22 cellular contexts compared by ENCODE assay signal in genomic region chr19:14021474-14021873, GRCh38. TPM values are rescaled to one million over a fixed set of nuclear protein-coding genes. Genes with fewer than 3 reads are reported as not detected.
DNase-seq lines count a peak whose midpoint lies in the region; ATAC-seq and TF ChIP-seq lines count a peak whose summit lies in the region.
"Had no signal": no experiment of that assay in that cellular context is flagged by ENCODE, and none has a peak within 500 bp of the region (broad histone marks: within the 10 kb centered on the region; RNA-seq: fewer than 3 reads in every experiment).

No MANE protein-coding gene starts in this region.

- intact Hi-C loops in activated CD4-positive, alpha-beta T cell treated with anti-CD3 and anti-CD28 coated beads for 36 hours (cut with DNase I, micrococcal nuclease), result no loop called here
- intact Hi-C loops in HCT116 (cut with micrococcal nuclease) (no loop called here), esophagus muscularis mucosa (cut with DNase I) (no loop called here)

- TF ChIP-seq EP300 in esophagus muscularis mucosa (IDR thresholded peaks at IDR 0.05), result no peak

- no peaks in the 10 kb centered on the region for H3K27me3 ChIP-seq in HCT116 (ENCODE audit: insufficient read depth, low read length)
- H3K27me3 ChIP-seq in esophagus muscularis mucosa, result peaks cover 0 to 1% (median 0%) of the 10 kb centered on the region in 4 donors
- H3K27me3 ChIP-seq: hepatocyte had no signal

- CTCF ChIA-PET in activated CD4-positive, alpha-beta T cell treated with anti-CD3 and anti-CD28 coated beads for 36 hours (lab: Charles Lee), result interaction anchor here (0.6 to 2.1 kb wide), 6 partner anchors 9 to 197 kb away, joined by 3 to 7 read pairs (median 4); partner anchors contain the start of genes IL27RA and RFX1
- CTCF ChIA-PET in HCT116 (lab: Charles Lee), result interaction anchor here (1.8 kb wide), 1 partner anchor 38 kb away, joined by 6 read pairs; no protein-coding TSS in a partner anchor

- peaks cover 10% of the 10 kb centered on the region for H3K4me1 Mint-ChIP-seq in activated CD4-positive, alpha-beta T cell treated with anti-CD3 and anti-CD28 coated beads for 36 hours
- H3K4me1 Mint-ChIP-seq in T-helper 17 cell, result peaks cover 2% of the 10 kb centered on the region

- no TSS peak for BruUV-seq in HCT116 (replicated peaks; lab: Mats Ljungman, UMichigan)

- H3K36me3 Mint-ChIP-seq in activated CD4-positive, alpha-beta T cell treated with anti-CD3 and anti-CD28 coated beads for 36 hours (ENCODE audit: low read depth), result no peaks in the 10 kb centered on the region
- H3K36me3 Mint-ChIP-seq in T-helper 17 cell (ENCODE audit: low read depth), result no peaks in the 10 kb centered on the region
- H3K36me3 Mint-ChIP-seq: CD8-positive, alpha-beta memory T cell had no signal

- TF ChIP-seq CTCF in HCT116 (IDR thresholded peaks at IDR 0.05 in 2 of 3, conservative IDR thresholded peaks at IDR 0.05 in 1 of 3; ENCODE audit: borderline replicate concordance in 1 of 3, insufficient read depth in 1 of 3, low read depth in 2 of 3, low read length in 2 of 3) (no peak), esophagus muscularis mucosa (IDR thresholded peaks at IDR 0.05) (no peak)

- H2AFZ ChIP-seq in HCT116 (ENCODE audit: low read depth, low read length, poor library complexity, severe bottlenecking), result peak overlapping the region; percentile 70
- H2AFZ ChIP-seq: hepatocyte had no signal

- peak; percentile 34 for DNase-seq in activated CD4-positive, alpha-beta T cell treated with anti-CD3 and anti-CD28 coated beads for 36 hours
- no peak for DNase-seq in activated CD4-positive, alpha-beta T cell treated with anti-CD3 and anti-CD28 coated beads for 48 hours
- DNase-seq in HCT116 (ENCODE audit: low read depth, low spot score), result no peak
- no peak for DNase-seq in T-helper 17 cell
- DNase-seq in myocyte (ENCODE audit: low read depth), result peak; percentile 10
- DNase-seq in medulla oblongata (ENCODE audit: extremely low spot score), result no peak
- DNase-seq in esophagus muscularis mucosa (ENCODE audit: extremely low spot score), result no peak
- DNase-seq: amygdala; CD8-positive, alpha-beta memory T cell; kidney glomerular epithelial cell; NCI-H2081 treated with DMSO at 0.1 percent for 48 hours; NCI-H774; stimulated activated CD4-positive, alpha-beta T cell treated with anti-CD3 and anti-CD28 coated beads, Interleukin-2, amount 100 ng/mL, for 24 hours; T-helper 2 cell had no signal

- H3K27ac ChIP-seq in HCT116 (ENCODE audit: low read depth, low read length) (no peak overlapping the region), esophagus muscularis mucosa (replicated peaks in 1 of 4) (no peak overlapping the region)
- H3K27ac ChIP-seq: hepatocyte, RWPE1 had no signal

- H3K4me1 ChIP-seq in HCT116 (ENCODE audit: control insufficient read depth in 1 of 2, insufficient read depth in 2 of 2, low read length in 2 of 2), result peaks cover 10 to 42% of the 10 kb centered on the region in 2 experiments; a peak in 3 of 4 replicates
- H3K4me1 ChIP-seq in esophagus muscularis mucosa, result peaks cover 0 to 10% (median 5%) of the 10 kb centered on the region in 4 donors

- RAD21 ChIA-PET in HCT116 (lab: Charles Lee; ENCODE audit: low non-redundant PET in 1 of 2, low total read pairs in 2 of 2, uncharacterized antibody in 2 of 2, unreplicated experiment in 2 of 2), result no interaction called here

- no peaks in the 10 kb centered on the region for H4K20me1 ChIP-seq in HCT116 (ENCODE audit: insufficient read depth)

- H3K9me3 Mint-ChIP-seq in activated CD4-positive, alpha-beta T cell treated with anti-CD3 and anti-CD28 coated beads for 36 hours (ENCODE audit: low read depth), result no peaks in the 10 kb centered on the region
- H3K9me3 Mint-ChIP-seq: activated T-helper 1 cell treated with anti-CD3 and anti-CD28 coated beads, Interleukin-12 subunit alpha, Interleukin-12 subunit beta, Interleukin-2, Interleukin-4 antibody, amounts not matched to agents 30 ng/mL and 10 ng/mL and 1 ng/mL, durations not matched to agents 14 hours and 24 hours and 36 hours; CD8-positive, alpha-beta memory T cell; central memory CD8-positive, alpha-beta T cell had no signal

- H3K27ac Mint-ChIP-seq in activated CD4-positive, alpha-beta T cell treated with anti-CD3 and anti-CD28 coated beads for 36 hours, result no peak overlapping the region
- peak overlapping the region; percentile 34 for H3K27ac Mint-ChIP-seq in T-helper 17 cell
- H3K27ac Mint-ChIP-seq: activated T-helper 1 cell treated with anti-CD3 and anti-CD28 coated beads, Interleukin-12 subunit alpha, Interleukin-12 subunit beta, Interleukin-2, Interleukin-4 antibody, amounts not matched to agents 30 ng/mL and 10 ng/mL and 1 ng/mL, durations not matched to agents 14 hours and 24 hours and 36 hours; CD8-positive, alpha-beta memory T cell had no signal

- no peaks in the 10 kb centered on the region for H3K9me2 ChIP-seq in HCT116 (ENCODE audit: insufficient read depth)

- no peaks in the 10 kb centered on the region; a peak in 1 of 4 replicates for H3K36me3 ChIP-seq in HCT116 (ENCODE audit: control insufficient read depth in 1 of 2, insufficient read depth in 2 of 2, low read length in 2 of 2)
- H3K36me3 ChIP-seq in esophagus muscularis mucosa, result no peaks in the 10 kb centered on the region

- no peaks in the 10 kb centered on the region for H3K79me2 ChIP-seq in HCT116 (ENCODE audit: insufficient read depth, low read length)
- H3K79me2 ChIP-seq: hepatocyte had no signal

- H3K4me2 ChIP-seq in HCT116 (ENCODE audit: low read length), result no peak overlapping the region
- H3K4me2 ChIP-seq: hepatocyte had no signal

- no peak overlapping the region for H3K4me3 Mint-ChIP-seq in activated CD4-positive, alpha-beta T cell treated with anti-CD3 and anti-CD28 coated beads for 36 hours
- no peak overlapping the region for H3K4me3 Mint-ChIP-seq in T-helper 17 cell
- H3K4me3 Mint-ChIP-seq: activated T-helper 1 cell treated with anti-CD3 and anti-CD28 coated beads, Interleukin-12 subunit alpha, Interleukin-12 subunit beta, Interleukin-2, Interleukin-4 antibody, amounts not matched to agents 30 ng/mL and 10 ng/mL and 1 ng/mL, durations not matched to agents 14 hours and 24 hours and 36 hours; CD8-positive, alpha-beta memory T cell; central memory CD8-positive, alpha-beta T cell had no signal

- TF ChIP-seq RAD21 in HCT116 (IDR thresholded peaks at IDR 0.05; ENCODE audit: low read depth), result no peak

- H3K9me3 ChIP-seq in HCT116 (ENCODE audit: control insufficient read depth in 1 of 2, insufficient read depth in 1 of 2, low read depth in 1 of 2, low read length in 2 of 2), result no peaks in the 10 kb centered on the region
- H3K9me3 ChIP-seq in T-helper 17 cell (ENCODE audit: control insufficient read depth, low read length, poor library complexity, severe bottlenecking), result no peaks in the 10 kb centered on the region
- no peaks in the 10 kb centered on the region for H3K9me3 ChIP-seq in esophagus muscularis mucosa

- TF ChIP-seq POLR2A in HCT116 (IDR thresholded peaks at IDR 0.05; ENCODE audit: borderline replicate concordance, extremely low read depth, insufficient read depth, insufficient read length), result no peak
- no peak for TF ChIP-seq POLR2A in esophagus muscularis mucosa (IDR thresholded peaks at IDR 0.05; ENCODE audit: low read depth)

- POLR2A ChIA-PET in activated CD4-positive, alpha-beta T cell treated with anti-CD3 and anti-CD28 coated beads for 36 hours (lab: Charles Lee), result no interaction called here
- POLR2A ChIA-PET in HCT116 (lab: Charles Lee), result interaction anchor here (0.6 to 1.8 kb wide), 3 partner anchors 10 to 416 kb away, joined by 3 to 8 read pairs (median 4); partner anchors contain the start of gene IL27RA

- ATAC-seq in activated CD4-positive, alpha-beta T cell treated with anti-CD3 and anti-CD28 coated beads for 36 hours, result peak; percentile 66
- no peak; the same call in 1 of the 2 replicates for ATAC-seq in HCT116
- no peak for ATAC-seq in T-helper 17 cell
- no peak for ATAC-seq in HG03571 (IDR thresholded peaks at IDR 0.05; ENCODE audit: unreplicated experiment)

- H3K4me3 ChIP-seq in HCT116 (replicated peaks in 1 of 2; ENCODE audit: low read depth in 1 of 2, low read length in 2 of 2) (no peak overlapping the region), esophagus muscularis mucosa (no peak overlapping the region)
- H3K4me3 ChIP-seq: hepatocyte had no signal

- no peaks in the 10 kb centered on the region for H3K27me3 Mint-ChIP-seq in activated CD4-positive, alpha-beta T cell treated with anti-CD3 and anti-CD28 coated beads for 36 hours
- H3K27me3 Mint-ChIP-seq in T-helper 17 cell, result no peaks in the 10 kb centered on the region
- H3K27me3 Mint-ChIP-seq: CD8-positive, alpha-beta memory T cell; central memory CD8-positive, alpha-beta T cell had no signal

- H3K9ac ChIP-seq in HCT116 (ENCODE audit: low read length), result no peak overlapping the region

- 59% methylated on average over 5 of the region's 5 CpGs for WGBS in esophagus muscularis mucosa

RNA-seq across cellular contexts. Expression of gene RLN3, which starts 6.5 kb away (rescaled TPM):
- total RNA-seq in activated CD4-positive, alpha-beta T cell treated with anti-CD3 and anti-CD28 coated beads for 36 hours, result not detected
- total RNA-seq in HCT116 (2021; ENCODE audit: unreplicated experiment) (not detected), T-helper 17 cell (not detected), myocyte (not detected in 2 replicates), esophagus muscularis mucosa (not detected)
- not detected in 2 replicates for polyA plus RNA-seq in HCT116 (2012)
- not detected for polyA plus RNA-seq in myocyte (2012)
- total RNA-seq: activated T-helper 1 cell treated with anti-CD3 and anti-CD28 coated beads, Interleukin-12 subunit alpha, Interleukin-12 subunit beta, Interleukin-2, Interleukin-4 antibody, amounts not matched to agents 30 ng/mL and 10 ng/mL and 1 ng/mL, durations not matched to agents 14 hours and 24 hours and 36 hours; CD8-positive, alpha-beta memory T cell; hepatocyte; M059J; mononuclear cell; osteocyte had no signal
- polyA plus RNA-seq: CD8-positive, alpha-beta memory T cell; hepatocyte had no signal

RNA-seq across cellular contexts. Expression of gene IL27RA, which starts 10.1 kb away (rescaled TPM):
- total RNA-seq in activated CD4-positive, alpha-beta T cell treated with anti-CD3 and anti-CD28 coated beads for 36 hours, result 10 to 100 TPM; 49.8 to 52.0 TPM
- total RNA-seq in HCT116 (2021; ENCODE audit: unreplicated experiment) (18.3 TPM), T-helper 17 cell (10 to 100 TPM; 39.6 to 51.6 TPM), myocyte (0.32 TPM in 1 of 2 replicates, not detected in the other), esophagus muscularis mucosa (1 to 10 TPM; 3.0 to 5.5 (median 4.5) TPM)
- polyA plus RNA-seq in HCT116 (2012), result 13.6 and 17.7 TPM in 2 replicates
- 0.78 TPM for polyA plus RNA-seq in myocyte (2012)

RNA-seq across cellular contexts. Expression of gene RFX1, which starts 15.4 kb away (rescaled TPM):
- 10 to 100 TPM; 14.2 to 15.3 TPM for total RNA-seq in activated CD4-positive, alpha-beta T cell treated with anti-CD3 and anti-CD28 coated beads for 36 hours
- total RNA-seq in HCT116 (2021; ENCODE audit: unreplicated experiment) (16.3 TPM), T-helper 17 cell (10 to 100 TPM; 23.3 to 24.7 TPM), myocyte (2.0 and 2.5 TPM in 2 replicates), esophagus muscularis mucosa (1 to 10 TPM; 2.9 to 8.9 (median 4.5) TPM)
- polyA plus RNA-seq in HCT116 (2012), result 10.5 and 15.3 TPM in 2 replicates
- 7.4 TPM for polyA plus RNA-seq in myocyte (2012)

RNA-seq across cellular contexts. Expression of gene PALM3, which starts 40.4 kb away (rescaled TPM):
- under 1 TPM in 1 of 2 experiments, not detected in 1; 0.16 TPM for total RNA-seq in activated CD4-positive, alpha-beta T cell treated with anti-CD3 and anti-CD28 coated beads for 36 hours
- total RNA-seq in HCT116 (2021; ENCODE audit: unreplicated experiment) (3.3 TPM), T-helper 17 cell (not detected), myocyte (not detected in 2 replicates), esophagus muscularis mucosa (under 1 TPM in 2 of 4 donors, not detected in 2; 0.32 to 0.42 TPM)
- polyA plus RNA-seq in HCT116 (2012), result 1.3 and 2.6 TPM in 2 replicates
- 0.21 TPM for polyA plus RNA-seq in myocyte (2012)
- total RNA-seq: CD8-positive, alpha-beta memory T cell had no signal
- polyA plus RNA-seq: CD8-positive, alpha-beta memory T cell had no signal

RNA-seq across cellular contexts. Expression of gene MISP3, which starts 51.1 kb away (rescaled TPM):
- 1 to 10 TPM; 1.1 to 1.6 TPM for total RNA-seq in activated CD4-positive, alpha-beta T cell treated with anti-CD3 and anti-CD28 coated beads for 36 hours
- total RNA-seq in HCT116 (2021; ENCODE audit: unreplicated experiment) (5.2 TPM), T-helper 17 cell (1 to 10 TPM in 1 of 2 donors, under 1 TPM in 1; 0.65 to 1.3 TPM), myocyte (2.7 and 3.0 TPM in 2 replicates), esophagus muscularis mucosa (10 to 100 TPM in 1 of 4 donors, 1 to 10 TPM in 3; 1.5 to 11.1 (median 7.6) TPM)
- polyA plus RNA-seq in HCT116 (2012), result 3.8 and 5.6 TPM in 2 replicates
- polyA plus RNA-seq in myocyte (2012), result 6.7 TPM

Comparison
In these comparisons a context has a peak if more than half of its experiments do, and no peak if none do; other contexts are left out.
1. DNase-seq: peak in activated CD4-positive, alpha-beta T cell treated with anti-CD3 and anti-CD28 coated beads for 36 hours (single experiment) and myocyte (single experiment); none in activated CD4-positive, alpha-beta T cell treated with anti-CD3 and anti-CD28 coated beads for 48 hours (single experiment), HCT116 (single experiment), T-helper 17 cell (0 of 3), medulla oblongata (single experiment) and esophagus muscularis mucosa (single experiment).